In genomic region chr9:137632432-137633161, GRCh38 we compare ENCODE assay signal across 11 cellular contexts. TPM values are rescaled to one million over a fixed set of nuclear protein-coding genes. Genes with fewer than 3 reads are reported as not detected.
DNase-seq lines count a peak whose midpoint lies in the region; ATAC-seq and TF ChIP-seq lines count a peak whose summit lies in the region.
"Had no signal": no experiment of that assay in that cellular context is flagged by ENCODE, and none has a peak within 500 bp of the region (broad histone marks: within the 10 kb centered on the region; RNA-seq: fewer than 3 reads in every experiment).

No MANE protein-coding gene starts in this region.

- no peaks in the 10 kb centered on the region for H3K27me3 Mint-ChIP-seq in CD8-positive, alpha-beta T cell (ENCODE audit: low read depth)
- H3K27me3 Mint-ChIP-seq in chondrocyte (ENCODE audit: low read depth) (no peaks in the 10 kb centered on the region), natural killer cell (ENCODE audit: low read depth in 2 of 2) (no peaks in the 10 kb centered on the region)
- H3K27me3 Mint-ChIP-seq in activated CD8-positive, alpha-beta T cell treated with anti-CD3 and anti-CD28 coated beads, Interleukin-2, amount 10 ng/mL, durations not matched to agents 7 days and 5 days (ENCODE audit: low read depth) = no peaks in the 10 kb centered on the region

- DNase-seq in CD8-positive, alpha-beta T cell = no peak
- DNase-seq in chondrocyte (ENCODE audit: low spot score) = peak; percentile 59
- DNase-seq in natural killer cell = no peak
- no peak for DNase-seq in HK-2 (ENCODE audit: unreplicated experiment)
- DNase-seq in Ammon's horn (ENCODE audit: low spot score) = no peak
- DNase-seq in activated CD8-positive, alpha-beta T cell treated with anti-CD3 and anti-CD28 coated beads, Interleukin-2, amount 10 ng/mL, durations not matched to agents 7 days and 5 days = no peak
- DNase-seq: activated T-cell treated with anti-CD3 and anti-CD28 coated beads, Interleukin-2, amount 50 U/mL, for 48 hours; Caco-2; colonic mucosa; NCI-H82; T1000 had no signal

- no peak overlapping the region for H3K4me3 Mint-ChIP-seq in CD8-positive, alpha-beta T cell
- H3K4me3 Mint-ChIP-seq in chondrocyte (ENCODE audit: unreplicated experiment) (no peak overlapping the region), natural killer cell (no peak overlapping the region)
- no peak overlapping the region for H3K4me3 Mint-ChIP-seq in activated CD8-positive, alpha-beta T cell treated with anti-CD3 and anti-CD28 coated beads, Interleukin-2, amount 10 ng/mL, durations not matched to agents 7 days and 5 days

- intact Hi-C loops in CD8-positive, alpha-beta T cell (cut with DNase I, micrococcal nuclease) = no loop called here
- intact Hi-C loops in natural killer cell (cut with micrococcal nuclease) = loop anchor here (10.0 kb wide), 1 partner anchor 82 kb away; no protein-coding TSS in a partner anchor

- CTCF ChIA-PET in CD8-positive, alpha-beta T cell (lab: Charles Lee) = interaction anchor here (1.3 kb wide), 1 partner anchor 10 kb away, joined by 3 read pairs; no protein-coding TSS in a partner anchor
- CTCF ChIA-PET in activated CD8-positive, alpha-beta T cell treated with anti-CD3 and anti-CD28 coated beads, Interleukin-2, amount 10 ng/mL, durations not matched to agents 7 days and 5 days (lab: Charles Lee) = no interaction called here

- H3K27ac Mint-ChIP-seq in CD8-positive, alpha-beta T cell = peak overlapping the region; percentile 14
- peak overlapping the region; percentile 7 for H3K27ac Mint-ChIP-seq in chondrocyte (ENCODE audit: unreplicated experiment)
- peak overlapping the region; percentile 80 to 85 for H3K27ac Mint-ChIP-seq in natural killer cell
- H3K27ac Mint-ChIP-seq in activated CD8-positive, alpha-beta T cell treated with anti-CD3 and anti-CD28 coated beads, Interleukin-2, amount 10 ng/mL, durations not matched to agents 7 days and 5 days = no peak overlapping the region

- peaks cover 50% of the 10 kb centered on the region for H3K4me1 ChIP-seq in CD8-positive, alpha-beta T cell (ENCODE audit: insufficient read depth, low read length)
- H3K4me1 ChIP-seq: Caco-2 had no signal

- no peaks in the 10 kb centered on the region for H3K36me3 ChIP-seq in CD8-positive, alpha-beta T cell (ENCODE audit: insufficient read depth, low read length)
- H3K36me3 ChIP-seq: colonic mucosa had no signal

- H3K27me3 ChIP-seq in CD8-positive, alpha-beta T cell (ENCODE audit: insufficient read depth, low read length) = no peaks in the 10 kb centered on the region
- H3K27me3 ChIP-seq: colonic mucosa had no signal

- peaks cover 14% of the 10 kb centered on the region for H3K36me3 Mint-ChIP-seq in CD8-positive, alpha-beta T cell
- H3K36me3 Mint-ChIP-seq in chondrocyte (ENCODE audit: low read depth) (no peaks in the 10 kb centered on the region), natural killer cell (no peaks in the 10 kb centered on the region)
- H3K36me3 Mint-ChIP-seq in activated CD8-positive, alpha-beta T cell treated with anti-CD3 and anti-CD28 coated beads, Interleukin-2, amount 10 ng/mL, durations not matched to agents 7 days and 5 days (ENCODE audit: low read depth) = peaks cover 26% of the 10 kb centered on the region

- H3K27ac ChIP-seq in CD8-positive, alpha-beta T cell (ENCODE audit: low read depth, low read length) = no peak overlapping the region
- H3K27ac ChIP-seq: colonic mucosa had no signal

- ATAC-seq in CD8-positive, alpha-beta T cell = no peak
- no peak for ATAC-seq in natural killer cell
- ATAC-seq in activated CD8-positive, alpha-beta T cell treated with anti-CD3 and anti-CD28 coated beads, Interleukin-2, amount 10 ng/mL, durations not matched to agents 7 days and 5 days = no peak

- no peak for TF ChIP-seq CTCF in CD8-positive, alpha-beta T cell (IDR thresholded peaks at IDR 0.05)
- no peak for TF ChIP-seq CTCF in chondrocyte (IDR thresholded peaks at IDR 0.05)
- TF ChIP-seq CTCF in natural killer cell (IDR thresholded peaks at IDR 0.05) = no peak

- no peaks in the 10 kb centered on the region for H3K9me3 Mint-ChIP-seq in CD8-positive, alpha-beta T cell
- H3K9me3 Mint-ChIP-seq in chondrocyte (ENCODE audit: low read depth) (no peaks in the 10 kb centered on the region), natural killer cell (no peaks in the 10 kb centered on the region)
- no peaks in the 10 kb centered on the region for H3K9me3 Mint-ChIP-seq in activated CD8-positive, alpha-beta T cell treated with anti-CD3 and anti-CD28 coated beads, Interleukin-2, amount 10 ng/mL, durations not matched to agents 7 days and 5 days (ENCODE audit: insufficient read depth)

- no peaks in the 10 kb centered on the region for H3K9me3 ChIP-seq in CD8-positive, alpha-beta T cell (ENCODE audit: low read length)
- H3K9me3 ChIP-seq: Caco-2, colonic mucosa had no signal

- no peak overlapping the region for H3K4me3 ChIP-seq in CD8-positive, alpha-beta T cell (ENCODE audit: low read depth, low read length)
- H3K4me3 ChIP-seq: colonic mucosa had no signal

- peaks cover 67% of the 10 kb centered on the region for H3K4me1 Mint-ChIP-seq in CD8-positive, alpha-beta T cell (ENCODE audit: low read depth)
- H3K4me1 Mint-ChIP-seq in chondrocyte (ENCODE audit: low read depth) (peaks cover 36% of the 10 kb centered on the region), natural killer cell (peaks cover 50 to 58% of the 10 kb centered on the region in 2 donors)
- peaks cover 48% of the 10 kb centered on the region for H3K4me1 Mint-ChIP-seq in activated CD8-positive, alpha-beta T cell treated with anti-CD3 and anti-CD28 coated beads, Interleukin-2, amount 10 ng/mL, durations not matched to agents 7 days and 5 days (ENCODE audit: low read depth)

- POLR2A ChIA-PET in CD8-positive, alpha-beta T cell (lab: Charles Lee) = no interaction called here
- POLR2A ChIA-PET in activated CD8-positive, alpha-beta T cell treated with anti-CD3 and anti-CD28 coated beads, Interleukin-2, amount 10 ng/mL, durations not matched to agents 7 days and 5 days (lab: Charles Lee) = no interaction called here

RNA-seq across cellular contexts. Expression of gene EHMT1, which starts 13.8 kb away (rescaled TPM):
- 10 to 100 TPM; 83.1 to 86.2 TPM for total RNA-seq in CD8-positive, alpha-beta T cell
- total RNA-seq in chondrocyte = 59.6 to 92.3 TPM (median 61.0 TPM) in 3 replicates
- 100 to 1,000 TPM; 173 to 200 (median 176) TPM for total RNA-seq in natural killer cell
- 100 to 1,000 TPM; 112 to 115 TPM for total RNA-seq in activated CD8-positive, alpha-beta T cell treated with anti-CD3 and anti-CD28 coated beads, Interleukin-2, amount 10 ng/mL, durations not matched to agents 7 days and 5 days

RNA-seq across cellular contexts. Expression of gene ARRDC1, which starts 27.1 kb away (rescaled TPM):
- 10 to 100 TPM; 30.8 to 35.9 TPM for total RNA-seq in CD8-positive, alpha-beta T cell
- total RNA-seq in chondrocyte (24.5 to 27.3 TPM (median 27.2 TPM) in 3 replicates), natural killer cell (100 to 1,000 TPM in 1 of 3 donors, 10 to 100 TPM in 2; 80.7 to 105 (median 92.9) TPM)
- 10 to 100 TPM; 42.3 to 45.1 TPM for total RNA-seq in activated CD8-positive, alpha-beta T cell treated with anti-CD3 and anti-CD28 coated beads, Interleukin-2, amount 10 ng/mL, durations not matched to agents 7 days and 5 days

RNA-seq across cellular contexts. Expression of gene ZMYND19, which starts 42.3 kb away (rescaled TPM):
- 10 to 100 TPM in 1 of 2 experiments, 1 to 10 TPM in 1; 9.0 to 10.3 TPM for total RNA-seq in CD8-positive, alpha-beta T cell
- 32.5 to 34.8 TPM (median 33.0 TPM) in 3 replicates for total RNA-seq in chondrocyte
- total RNA-seq in natural killer cell = 10 to 100 TPM in 2 of 3 donors, 1 to 10 TPM in 1; 6.5 to 18.8 (median 16.3) TPM
- 10 to 100 TPM; 35.4 to 38.3 TPM for total RNA-seq in activated CD8-positive, alpha-beta T cell treated with anti-CD3 and anti-CD28 coated beads, Interleukin-2, amount 10 ng/mL, durations not matched to agents 7 days and 5 days

RNA-seq across cellular contexts. Expression of gene DPH7, which starts 53.9 kb away (rescaled TPM):
- 10 to 100 TPM; 47.0 to 49.8 TPM for total RNA-seq in CD8-positive, alpha-beta T cell
- 25.8 to 33.9 TPM (median 27.9 TPM) in 3 replicates for total RNA-seq in chondrocyte
- total RNA-seq in natural killer cell = 10 to 100 TPM; 39.5 to 51.0 (median 48.5) TPM
- total RNA-seq in activated CD8-positive, alpha-beta T cell treated with anti-CD3 and anti-CD28 coated beads, Interleukin-2, amount 10 ng/mL, durations not matched to agents 7 days and 5 days = 10 to 100 TPM; 36.8 to 37.1 TPM
